In the genomic region with DNA sequence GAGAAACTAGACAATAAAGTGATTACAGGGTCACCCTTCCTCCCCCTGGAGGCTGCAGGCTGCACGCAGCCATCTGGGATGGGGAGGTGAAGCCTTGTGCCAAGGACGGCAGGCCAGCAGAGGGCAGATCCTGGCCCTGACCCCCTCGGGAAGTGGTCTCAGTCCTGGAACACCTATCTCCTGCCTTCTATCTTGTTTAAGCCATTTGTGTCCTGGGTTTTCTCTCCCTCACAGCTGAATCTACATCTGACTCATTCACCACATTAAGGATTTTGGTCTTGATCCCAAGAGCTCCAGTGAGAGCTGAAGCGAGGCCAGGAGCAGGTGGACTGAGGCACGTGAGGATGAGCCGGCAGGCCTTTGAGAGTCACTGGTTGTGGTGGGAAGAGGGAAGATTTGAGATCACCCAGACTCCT, we compare ENCODE assay signal across 8 cellular contexts. TPM values are rescaled to one million over a fixed set of nuclear protein-coding genes. Genes with fewer than 3 reads are reported as not detected.
DNase-seq lines count a peak whose midpoint lies in the region; ATAC-seq, FAIRE-seq and TF ChIP-seq lines count a peak whose summit lies in the region.

No MANE protein-coding gene starts in this region.

- H3K27ac ChIP-seq in GM12878 (ENCODE audit: control insufficient read depth, insufficient read depth) (no peak overlapping the region), right lobe of liver (no peak overlapping the region), caudate nucleus (ENCODE audit: low read depth, low read length) (no peak overlapping the region)

- DNase-seq in CD14-positive monocyte (ENCODE audit: low spot score): no peak
- peak; percentile 27 for DNase-seq in KBM-7
- no peak for DNase-seq in GM12878 (ENCODE audit: low read depth, low spot score)
- DNase-seq in right lobe of liver: no peak
- no peak for DNase-seq in NCI-H2029 (lab: John Stamatoyannopoulos, UW)
- no peak for DNase-seq in middle frontal gyrus (ENCODE audit: extremely low spot score, low spot score)
- DNase-seq in NCI-H2081 (lab: John Stamatoyannopoulos, UW): no peak
- no peak for DNase-seq in caudate nucleus (lab: John Stamatoyannopoulos, UW)

- H3K27me3 ChIP-seq in GM12878 (replicated peaks in 1 of 2; ENCODE audit: control insufficient read depth in 2 of 2, insufficient read depth in 2 of 2, low read length in 1 of 2) (peaks cover 0 to 11% of the 10 kb centered on the region in 2 experiments; a peak in 3 of 4 replicates), right lobe of liver (no peaks in the 10 kb centered on the region)

- H3K4me1 Mint-ChIP-seq in CD14-positive monocyte: peaks cover 22% of the 10 kb centered on the region

- H3K9me3 ChIP-seq in GM12878 (replicated peaks; ENCODE audit: control insufficient read depth, insufficient read depth, low read length) (no peaks in the 10 kb centered on the region), right lobe of liver (no peaks in the 10 kb centered on the region)

- H3K79me2 ChIP-seq in GM12878 (ENCODE audit: control insufficient read depth, insufficient read depth, low read length): no peaks in the 10 kb centered on the region

- H3K4me1 ChIP-seq in GM12878 (ENCODE audit: control insufficient read depth, insufficient read depth, low read length) (peaks cover 2% of the 10 kb centered on the region), right lobe of liver (no peaks in the 10 kb centered on the region)

- WGBS in GM12878 (ENCODE audit: insufficient coverage, insufficient replicate concordance, low lambda C conversion rate, missing lambda C conversion rate): 63% methylated on average over 6 of the region's 6 CpGs
- 65% methylated on average over 5 of the region's 6 CpGs for WGBS in right lobe of liver (ENCODE audit: insufficient coverage, low coverage, low lambda C conversion rate, missing lambda C conversion rate)

- CTCF ChIA-PET in GM12878 (lab: Yijun Ruan, JAX): interaction anchor here (0.7 kb wide), 1 partner anchor 643 kb away, joined by 4 read pairs; no protein-coding TSS in a partner anchor

- no peak overlapping the region for H3K4me2 ChIP-seq in GM12878 (ENCODE audit: control insufficient read depth, insufficient read depth)

- H3K9me3 Mint-ChIP-seq in CD14-positive monocyte: peaks cover 0 to 1% (median 0%) of the 10 kb centered on the region in 7 donors

- intact Hi-C loops in CD14-positive monocyte (cut with micrococcal nuclease): no loop called here
- intact Hi-C loops in GM12878 (cut with micrococcal nuclease; ENCODE audit: unreplicated experiment): no loop called here
- intact Hi-C loops in right lobe of liver (cut with DNase I): no loop called here

- H3K36me3 ChIP-seq in GM12878 (ENCODE audit: control insufficient read depth in 2 of 2, insufficient read depth in 2 of 2, low read length in 1 of 2) (no peaks in the 10 kb centered on the region), right lobe of liver (no peaks in the 10 kb centered on the region)

- no peak overlapping the region for H3K4me3 ChIP-seq in GM12878
- H3K4me3 ChIP-seq in right lobe of liver: no peak overlapping the region

- H3K4me3 Mint-ChIP-seq in CD14-positive monocyte: no peak overlapping the region

- peak; percentile 44 for TF ChIP-seq CTCF in CD14-positive monocyte (IDR thresholded peaks at IDR 0.05)
- TF ChIP-seq CTCF in GM12878 (IDR thresholded peaks at IDR 0.05 in 2 of 3, conservative IDR thresholded peaks at IDR 0.05 in 1 of 3; ENCODE audit: control insufficient read depth in 2 of 3, extremely low read depth in 1 of 3, insufficient read depth in 1 of 3, low read depth in 3 of 3, low read length in 3 of 3): no peak
- TF ChIP-seq CTCF in right lobe of liver (IDR thresholded peaks at IDR 0.05): peak in 3 of 4 donors; percentile 15 to 20 (median 17)

- H3K36me3 Mint-ChIP-seq in CD14-positive monocyte: peaks cover 3 to 8% of the 10 kb centered on the region in 2 donors

- no peak overlapping the region for H3K9ac ChIP-seq in GM12878 (ENCODE audit: control insufficient read depth, insufficient read depth, low read length)

- no peak for TF ChIP-seq EP300 in GM12878 (IDR thresholded peaks at IDR 0.05; ENCODE audit: borderline replicate concordance in 1 of 2, control insufficient read depth in 1 of 2, low read depth in 2 of 2, low read length in 2 of 2)

- H4K20me1 ChIP-seq in GM12878 (ENCODE audit: control insufficient read depth, insufficient read depth): 0 out of 2 replicates have a peak, but pooled peaks cover 3% of the 10 kb centered on the region

- no peak for TF ChIP-seq RAD21 in GM12878 (IDR thresholded peaks at IDR 0.05; ENCODE audit: insufficient read depth, low read depth, low read length)

- peaks cover 2 to 10% (median 7%) of the 10 kb centered on the region in 3 donors for H3K27me3 Mint-ChIP-seq in CD14-positive monocyte (ENCODE audit: low read depth in 3 of 3)

- no peak for FAIRE-seq in GM12878 (lab: Jason Lieb, UNC)

- H3K27ac Mint-ChIP-seq in CD14-positive monocyte: no peak overlapping the region

- BruUV-seq in GM12878 (replicated peaks; lab: Mats Ljungman, UMichigan): no TSS peak

- H2AFZ ChIP-seq in GM12878 (ENCODE audit: control insufficient read depth, low read depth, low read length): no peak overlapping the region

- SMC1A ChIA-PET in GM12878 (lab: Charles Lee; ENCODE audit: uncharacterized antibody, unreplicated experiment): no interaction called here

- ATAC-seq in GM12878 (peak; percentile 26; the same call in 2 of the 3 replicates), right lobe of liver (peak; percentile 33 to 59 (median 48))

- POLR2A ChIA-PET in GM12878 (lab: Charles Lee): interaction anchor here (0.7 kb wide), 2 partner anchors 17 to 1887 kb away, joined by 3 read pairs; no protein-coding TSS in a partner anchor

- in situ Hi-C loops in KBM-7 (cut with MboI; ENCODE audit: low pct_unique_long_range_greater_than_20kb, low sequenced_read_pairs) (no loop called here), GM12878 (cut with MboI) (no loop called here)

- TF ChIP-seq POLR2A in GM12878 (IDR thresholded peaks at IDR 0.05; ENCODE audit: low read depth, low read length): no peak
- no peak for TF ChIP-seq POLR2A in right lobe of liver (IDR thresholded peaks at IDR 0.05)

- RAD21 ChIA-PET in GM12878 (lab: Charles Lee; ENCODE audit: unreplicated experiment): no interaction called here

TF ChIP-seq in GM12878, 131 proteins besides CTCF, POLR2A, EP300 and RAD21 (continues in another document):
- TF ChIP-seq MEF2B (IDR thresholded peaks at IDR 0.05; ENCODE audit: partially characterized antibody, poor library complexity, severe bottlenecking) (no peak), KAT2A (conservative IDR thresholded peaks at IDR 0.05; ENCODE audit: control insufficient read depth, low read depth, low read length) (no peak), RAD51 (IDR thresholded peaks at IDR 0.05) (no peak), ZBTB40 (IDR thresholded peaks at IDR 0.05; ENCODE audit: borderline replicate concordance) (no peak), NR2C2 (IDR thresholded peaks at IDR 0.05; ENCODE audit: borderline replicate concordance, control insufficient read depth, insufficient read length, low read depth) (no peak), PML (IDR thresholded peaks at IDR 0.05; ENCODE audit: low read length) (no peak), BRCA1 (IDR thresholded peaks at IDR 0.05; ENCODE audit: low read depth, low read length) (no peak), ASH2L (IDR thresholded peaks at IDR 0.05; ENCODE audit: borderline replicate concordance, low read depth) (no peak)

RNA-seq across cellular contexts. Expression of gene PARP12, which starts 16.4 kb away (rescaled TPM):
- polyA plus RNA-seq in CD14-positive monocyte (10 to 100 TPM; 16.7 to 37.8 TPM), GM12878 (2011; rRNA removed) (42.8 and 51.8 TPM in 2 replicates), GM12878 (2014; fragmentation: Illumina TruSeq; extraction: Trizol) (19.5 and 19.7 TPM in 2 replicates), GM12878 (2014; fragmentation: Nextera tagmentation; extraction: Ambion mirVana) (1 to 10 TPM; 4.9 to 6.0 TPM), GM12878 (2014; rRNA removed) (22.1 and 29.3 TPM in 2 replicates), GM12878 (2016; fragmentation: Nextera tagmentation; extraction: Ambion mirVana) (10 to 100 TPM in 1 of 2 experiments, under 1 TPM in 1; 0.98 to 12.3 TPM)
- total RNA-seq in GM12878 (2013; cell fraction: nucleolus; rRNA removed): 76.0 and 77.9 TPM in 2 replicates
- total RNA-seq in GM12878 (2014; rRNA removed) (18.2 and 18.9 TPM in 2 replicates), GM12878 (2014; rRNA removed; fragmentation: Illumina TruSeq; extraction: Trizol) (16.4 and 17.9 TPM in 2 replicates), GM12878 (2021) (18.1 and 20.1 TPM in 2 replicates), right lobe of liver (10 to 100 TPM; 15.7 to 33.1 (median 23.3) TPM)
- polyA plus RNA-seq in GM12878 (2011; ENCODE audit: low read depth): 7.0 TPM
- polyA plus RNA-seq in GM12878 (2011; cell fraction: cytosol; rRNA removed): 40.4 and 45.2 TPM in 2 replicates
- 113 and 115 TPM in 2 replicates for polyA plus RNA-seq in GM12878 (2011; cell fraction: nucleus; rRNA removed)
- 8.1 and 8.7 TPM in 2 replicates for polyA plus RNA-seq in GM12878 (2012)
- 38.9 and 46.2 TPM in 2 replicates for polyA minus RNA-seq in GM12878 (2011; rRNA and poly(A)+ RNA removed)
- polyA minus RNA-seq in GM12878 (2011; cell fraction: cytosol; rRNA and poly(A)+ RNA removed): 12.3 and 19.3 TPM in 2 replicates
- 26.8 and 29.0 TPM in 2 replicates for polyA minus RNA-seq in GM12878 (2011; cell fraction: nucleus; rRNA and poly(A)+ RNA removed)

Comparison
In these comparisons a context has a peak if more than half of its experiments do, and no peak if none do; other contexts are left out.
1. CTCF ChIP-seq: peak in CD14-positive monocyte (single experiment) and right lobe of liver (3 of 4); none in GM12878 (0 of 3).